Comparison of ENCODE assay signal across 11 cellular contexts in genomic region chr6:7933794-7934193, GRCh38. TPM values are rescaled to one million over a fixed set of nuclear protein-coding genes. Genes with fewer than 3 reads are reported as not detected.
A peak's percentile ranks its signal among the peaks of the same experiment; 100 is the strongest.
DNase-seq lines count a peak whose midpoint lies in the region; ATAC-seq and TF ChIP-seq lines count a peak whose summit lies in the region.
"Had no signal": no experiment of that assay in that cellular context is flagged by ENCODE, and none has a peak within 500 bp of the region (broad histone marks: within the 10 kb centered on the region; RNA-seq: fewer than 3 reads in every experiment).

No MANE protein-coding gene starts in this region.

- H2AFZ ChIP-seq in PC-3 (ENCODE audit: low read length) = no peak overlapping the region

- H3K4me1 ChIP-seq in PC-3 (ENCODE audit: insufficient read depth, low read length) = no peaks in the 10 kb centered on the region

- H3K79me2 ChIP-seq in PC-3 (ENCODE audit: low read length) = no peaks in the 10 kb centered on the region

- H3K9me3 ChIP-seq in PC-3 (ENCODE audit: low read length) = no peaks in the 10 kb centered on the region

- CTCF ChIA-PET in PC-3 (lab: Charles Lee) = no interaction called here

- no peaks in the 10 kb centered on the region for H3K27me3 ChIP-seq in PC-3 (ENCODE audit: low read length)

- intact Hi-C loops in PC-3 (cut with micrococcal nuclease) = no loop called here

- no peak overlapping the region for H3K4me2 ChIP-seq in PC-3 (ENCODE audit: low read length)

- ATAC-seq in GM18511 (IDR thresholded peaks at IDR 0.05; ENCODE audit: unreplicated experiment) (peak; percentile 96), GM21390 (IDR thresholded peaks at IDR 0.05; ENCODE audit: unreplicated experiment) (peak; percentile 97), HG03060 (IDR thresholded peaks at IDR 0.05; ENCODE audit: low read depth, unreplicated experiment) (peak; percentile 88), PC-3 (no peak)

- POLR2A ChIA-PET in PC-3 (lab: Charles Lee; ENCODE audit: unreplicated experiment) = no interaction called here

- H3K36me3 ChIP-seq in PC-3 (ENCODE audit: low read depth, low read length) = no peaks in the 10 kb centered on the region

- no peak overlapping the region for H3K4me3 ChIP-seq in PC-3 (ENCODE audit: low read length)
- H3K4me3 ChIP-seq: skin epidermis had no signal

- no peak for TF ChIP-seq CTCF in PC-3 (conservative IDR thresholded peaks at IDR 0.05; ENCODE audit: low read depth, low read length)

- BruUV-seq in PC-3 (replicated peaks; lab: Mats Ljungman, UMichigan) = no TSS peak

- no peaks in the 10 kb centered on the region for H3F3A ChIP-seq in PC-3 (ENCODE audit: low read length, unreplicated experiment)

- no peak overlapping the region for H3K9ac ChIP-seq in PC-3 (ENCODE audit: low read length)

- DNase-seq in OCI-M1 (lab: John Stamatoyannopoulos, UW) (peak; percentile 76), PC-3 (no peak), NCI-H146 (lab: John Stamatoyannopoulos, UW) (no peak), D341Med (ENCODE audit: low spot score) (no peak)
- DNase-seq in activated T-cell treated with anti-CD3 and anti-CD28 coated beads, Interleukin-2, amount 50 U/mL, for 48 hours = no peak
- DNase-seq: CD4-positive, CD25-positive, alpha-beta regulatory T cell; stimulated activated naive CD4-positive, alpha-beta T cell treated with Interleukin-2 at 50 U/mL for 16 hours had no signal

- H3K27ac ChIP-seq in PC-3 (ENCODE audit: low read length) = no peak overlapping the region
- H3K27ac ChIP-seq: skin epidermis had no signal

- H4K20me1 ChIP-seq in PC-3 (ENCODE audit: low read length) = no peaks in the 10 kb centered on the region

- no peaks in the 10 kb centered on the region for H3K9me2 ChIP-seq in PC-3 (replicated peaks; ENCODE audit: low read length)

RNA-seq across cellular contexts. Expression of gene TXNDC5, which starts 23.2 kb away (rescaled TPM):
- total RNA-seq in PC-3 (2014; rRNA removed) = 218 and 221 TPM in 2 replicates
